1 cellular context compared by ENCODE assay signal in the genomic region with DNA sequence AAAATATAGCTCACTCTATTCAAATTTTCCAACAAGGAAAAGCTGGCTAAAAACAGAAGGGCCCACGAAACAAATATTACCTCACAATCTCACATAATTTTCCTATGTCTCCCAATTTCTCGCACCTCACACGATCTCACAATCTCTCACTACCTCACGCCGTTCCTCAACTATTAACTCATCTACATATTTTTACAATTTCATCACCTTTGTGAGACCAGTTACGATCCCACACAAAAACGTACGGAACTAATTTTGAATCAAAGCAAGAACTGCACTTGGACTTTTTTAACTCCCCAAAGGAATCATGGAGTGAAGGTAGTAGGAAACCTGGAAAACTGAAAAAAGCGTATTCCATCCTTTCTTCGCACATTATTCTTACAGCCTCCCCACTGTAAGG.
A peak's percentile ranks its signal among the peaks of the same experiment; 100 is the strongest.
TF ChIP-seq lines count a peak whose summit lies in the region.

No MANE protein-coding gene starts in this region.

TF ChIP-seq in HepG2, 621 proteins besides CTCF, POLR2A, EP300 and RAD21:
- TF ChIP-seq MTA3 (CRISPR knock-in tag; IDR thresholded peaks at IDR 0.05) (no peak), ELF4 (CRISPR knock-in tag; IDR thresholded peaks at IDR 0.05; ENCODE audit: borderline replicate concordance) (0 out of 2 replicates have a peak, but pooled peaks have one; percentile 13)
